In the genomic region with DNA sequence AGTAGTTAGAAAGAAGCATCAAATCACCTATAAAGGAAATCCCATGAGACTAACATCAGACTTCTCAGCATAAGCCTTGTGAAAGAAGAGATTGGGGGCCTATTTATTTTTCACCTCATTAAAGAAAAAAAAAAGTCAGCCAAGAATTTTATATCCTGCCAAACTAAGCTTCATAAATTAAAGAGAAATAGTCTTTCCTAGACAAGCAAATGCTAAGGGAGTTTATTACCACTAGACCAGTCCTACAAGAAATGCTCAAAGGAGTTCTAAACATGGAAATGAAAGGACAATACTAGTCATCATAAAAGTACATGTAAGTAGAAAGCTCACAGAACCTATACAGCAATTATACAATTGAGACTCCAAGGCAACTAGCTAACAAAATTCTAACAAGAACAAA, we compare ENCODE assay signal across 24 cellular contexts.
A peak's percentile ranks its signal among the peaks of the same experiment; 100 is the strongest.
DNase-seq lines count a peak whose midpoint lies in the region; ATAC-seq, FAIRE-seq and TF ChIP-seq lines count a peak whose summit lies in the region.
"Had no signal": no experiment of that assay in that cellular context is flagged by ENCODE, and none has a peak within 500 bp of the region (broad histone marks: within the 10 kb centered on the region; RNA-seq: fewer than 3 reads in every experiment).

No MANE protein-coding gene starts in this region.

- CTCF ChIA-PET in HepG2 (lab: Yijun Ruan, JAX; ENCODE audit: low intra/inter-chr PET ratio, low total read pairs) = interaction anchor here (1.5 kb wide), 1 partner anchor 277 kb away, joined by 4 read pairs; no protein-coding TSS in a partner anchor
- CTCF ChIA-PET in K562 (lab: Yijun Ruan, JAX; ENCODE audit: low intra/inter-chr PET ratio) = no interaction called here

- H3K36me3 ChIP-seq in HepG2 (replicated peaks in 1 of 2; ENCODE audit: control insufficient read depth in 1 of 2, insufficient read depth in 2 of 2, low read length in 2 of 2) = no peaks in the 10 kb centered on the region
- no peaks in the 10 kb centered on the region for H3K36me3 ChIP-seq in right lobe of liver
- H3K36me3 ChIP-seq in K562 (ENCODE audit: control insufficient read depth, insufficient read depth, low read length) = no peaks in the 10 kb centered on the region
- H3K36me3 ChIP-seq: BE2C, BLaER1 had no signal

- H3K9me3 ChIP-seq in HepG2 (ENCODE audit: low read length) (peaks cover 16% of the 10 kb centered on the region), right lobe of liver (no peaks in the 10 kb centered on the region), K562 (replicated peaks; ENCODE audit: control insufficient read depth, insufficient read depth, low read depth, low read length) (no peaks in the 10 kb centered on the region; the same call in 1 of the 2 replicates)
- H3K9me3 ChIP-seq: BE2C had no signal

- TF ChIP-seq EP300 in HepG2 (IDR thresholded peaks at IDR 0.05; ENCODE audit: low read depth in 2 of 2, low read length in 2 of 2) (no peak), HepG2 (CRISPR knock-in tag; IDR thresholded peaks at IDR 0.05; ENCODE audit: borderline replicate concordance) (no peak), K562 (IDR thresholded peaks at IDR 0.05; ENCODE audit: low read length) (no peak)

- no peaks in the 10 kb centered on the region for H3K27me3 ChIP-seq in HepG2 (ENCODE audit: control insufficient read depth in 1 of 2, insufficient read depth in 2 of 2, low read length in 2 of 2)
- peaks cover 0 to 4% of the 10 kb centered on the region in 2 donors for H3K27me3 ChIP-seq in right lobe of liver
- peaks cover 0 to 5% of the 10 kb centered on the region in 2 experiments; a peak in 1 of 5 replicates for H3K27me3 ChIP-seq in K562 (ENCODE audit: control insufficient read depth in 2 of 2, insufficient read depth in 2 of 2, low read length in 2 of 2)
- H3K27me3 ChIP-seq: BLaER1 had no signal

- no peak for TF ChIP-seq RAD21 in HepG2 (CRISPR knock-in tag; IDR thresholded peaks at IDR 0.05)
- TF ChIP-seq RAD21 in K562 (CRISPR knock-in tag; conservative IDR thresholded peaks at IDR 0.05 in 1 of 2, IDR thresholded peaks at IDR 0.05 in 1 of 2) = no peak

- FAIRE-seq in HepG2 (lab: Jason Lieb, UNC) (no peak), K562 (lab: Jason Lieb, UNC) (peak; percentile 40)
- FAIRE-seq: A204.1, GM12891 had no signal

- in situ Hi-C loops in HepG2 (cut with HindIII; ENCODE audit: extremely low pct_ligation_motif_present, low pct_unique_long_range_greater_than_20kb) (no loop called here), K562 (cut with MboI) (no loop called here)

- H4K20me1 ChIP-seq in HepG2 (ENCODE audit: insufficient read depth, low read length) = no peaks in the 10 kb centered on the region
- no peaks in the 10 kb centered on the region for H4K20me1 ChIP-seq in K562 (replicated peaks; ENCODE audit: control insufficient read depth, insufficient read depth, low read length)
- H4K20me1 ChIP-seq: BLaER1 had no signal

- H3K4me3 ChIP-seq in HepG2 (replicated peaks in 1 of 3; ENCODE audit: insufficient read depth in 1 of 3, low read depth in 2 of 3, low read length in 3 of 3) (no peak overlapping the region), right lobe of liver (no peak overlapping the region), K562 (no peak overlapping the region)
- H3K4me3 ChIP-seq: BLaER1 had no signal

- no TSS peak for BruUV-seq in HepG2 (replicated peaks; lab: Mats Ljungman, UMichigan)
- no TSS peak for BruUV-seq in K562 (replicated peaks; lab: Mats Ljungman, UMichigan)

- H3K79me2 ChIP-seq in HepG2 (ENCODE audit: insufficient read depth, low read length) = no peaks in the 10 kb centered on the region
- H3K79me2 ChIP-seq in K562 (ENCODE audit: control insufficient read depth, insufficient read depth, low read length) = no peaks in the 10 kb centered on the region

- H3K9ac ChIP-seq in HepG2 (ENCODE audit: insufficient read depth, low read depth, low read length) (no peak overlapping the region), K562 (ENCODE audit: insufficient read depth in 1 of 2, low read depth in 2 of 2, low read length in 2 of 2) (no peak overlapping the region)
- H3K9ac ChIP-seq: BLaER1 had no signal

- intact Hi-C loops in HepG2 (cut with micrococcal nuclease; ENCODE audit: unreplicated experiment) = no loop called here
- intact Hi-C loops in right lobe of liver (cut with DNase I) = no loop called here
- intact Hi-C loops in K562 (cut with micrococcal nuclease) = no loop called here
- intact Hi-C loops in posterior cingulate gyrus (cut with DNase I) = no loop called here
- intact Hi-C loops in left colon (cut with DNase I, micrococcal nuclease) = no loop called here

- H2AFZ ChIP-seq in HepG2 (ENCODE audit: low read length) = no peak overlapping the region
- no peak overlapping the region for H2AFZ ChIP-seq in K562 (ENCODE audit: low read depth, low read length)

- ATAC-seq in HepG2 (no peak), right lobe of liver (no peak), K562 (no peak), GM18909 (IDR thresholded peaks at IDR 0.05; ENCODE audit: poor library complexity, unreplicated experiment) (no peak), left colon (no peak)

- no peaks in the 10 kb centered on the region for H3K9me1 ChIP-seq in K562 (ENCODE audit: control insufficient read depth, insufficient read depth, low read length)

- H3K27ac ChIP-seq in HepG2 (ENCODE audit: extremely low read length, insufficient read depth, low read length) = no peak overlapping the region
- H3K27ac ChIP-seq in right lobe of liver = no peak overlapping the region
- H3K27ac ChIP-seq in K562 (ENCODE audit: extremely low read depth, low read depth, low read length) = no peak overlapping the region
- H3K27ac ChIP-seq: BLaER1 had no signal

- POLR2A ChIA-PET in HepG2 (lab: Yijun Ruan, JAX) (no interaction called here), K562 (lab: Yijun Ruan, JAX) (no interaction called here)

- TF ChIP-seq CTCF in HepG2 (CRISPR knock-in tag; IDR thresholded peaks at IDR 0.05) (no peak), right lobe of liver (IDR thresholded peaks at IDR 0.05) (no peak), K562 (IDR thresholded peaks at IDR 0.05 in 2 of 3, conservative IDR thresholded peaks at IDR 0.05 in 1 of 3; ENCODE audit: insufficient read depth in 2 of 3, low read depth in 1 of 3, low read length in 3 of 3) (no peak)

- DNase-seq in HepG2 (ENCODE audit: low spot score) = no peak
- no peak for DNase-seq in right lobe of liver
- DNase-seq in NCI-H69 (lab: John Stamatoyannopoulos, UW) = peak; percentile 19
- no peak for DNase-seq in K562 (ENCODE audit: extremely low read depth in 1 of 4, low spot score in 3 of 4)
- no peak for DNase-seq in posterior cingulate gyrus
- no peak for DNase-seq in left colon
- DNase-seq: 8988T; ACHN; BE2C; C1 segment of cervical spinal cord; CD4-positive, alpha-beta memory T cell; CD4-positive, CD25-positive, alpha-beta regulatory T cell; CD8-positive, alpha-beta memory T cell; COR-L47; DMS153; DMS53; DMS79; DND-41; EL; GDM1 had no signal

- H3K4me2 ChIP-seq in HepG2 (ENCODE audit: low read depth, low read length) (no peak overlapping the region), K562 (ENCODE audit: insufficient read depth, low read length) (no peak overlapping the region)
- H3K4me2 ChIP-seq: BLaER1 had no signal

- H3K4me1 ChIP-seq in HepG2 (ENCODE audit: insufficient read depth, low read length) (peaks cover 16% of the 10 kb centered on the region), right lobe of liver (no peaks in the 10 kb centered on the region), K562 (replicated peaks in 1 of 2; ENCODE audit: control insufficient read depth in 2 of 2, insufficient read depth in 2 of 2, low read length in 2 of 2) (no peaks in the 10 kb centered on the region)
- H3K4me1 ChIP-seq: BE2C, BLaER1 had no signal

- no peak for TF ChIP-seq POLR2A in HepG2 (IDR thresholded peaks at IDR 0.05; ENCODE audit: insufficient read depth in 1 of 2, low read depth in 2 of 2, low read length in 2 of 2)
- TF ChIP-seq POLR2A in right lobe of liver (IDR thresholded peaks at IDR 0.05) = no peak
- TF ChIP-seq POLR2A in K562 (conservative IDR thresholded peaks at IDR 0.05) = no peak

TF ChIP-seq in HepG2, 621 proteins besides CTCF, POLR2A, EP300 and RAD21:
- TF ChIP-seq GTF2F1 (IDR thresholded peaks at IDR 0.05; ENCODE audit: low read length) (no peak), ZNF337 (CRISPR knock-in tag; IDR thresholded peaks at IDR 0.05; ENCODE audit: borderline replicate concordance, low read depth) (peak; percentile 95; the same call in 1 of the 2 replicates)

TF ChIP-seq in K562, 482 proteins besides CTCF, POLR2A, EP300 and RAD21:
- TF ChIP-seq ZFP1 (CRISPR knock-in tag; IDR thresholded peaks at IDR 0.05) = peak; percentile 92
- TF ChIP-seq POU5F1 (IDR thresholded peaks at IDR 0.05; ENCODE audit: borderline replicate concordance, low read depth, low read length, partially characterized antibody) = no peak

Comparison
In these comparisons a context has a peak if more than half of its experiments do, and no peak if none do; other contexts are left out.
1. Of the 241 proteins assayed by ChIP-seq in both HepG2 and K562: peak only in HepG2: none; only in K562: ZFP1; in both: none; in neither: 240.